1 cellular context compared by ENCODE assay signal in the genomic region with DNA sequence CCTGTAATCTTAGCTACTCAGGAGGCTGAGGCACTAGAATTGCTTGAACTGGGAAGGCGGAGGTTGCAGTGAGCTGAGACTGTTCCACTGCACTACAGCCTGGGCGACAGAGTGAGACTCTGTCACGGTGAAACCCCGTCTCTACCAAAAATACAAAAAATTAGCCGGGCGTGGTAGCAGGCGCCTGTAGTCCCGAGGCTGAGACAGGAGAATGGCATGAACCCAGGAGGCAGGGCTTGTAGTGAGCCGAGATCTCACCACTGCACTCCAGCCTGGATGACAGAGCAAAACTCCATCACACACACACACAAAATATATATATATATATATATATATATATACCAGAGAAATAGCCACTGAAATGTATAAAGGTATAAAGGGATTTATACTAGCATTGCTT. TPM values are rescaled to one million over a fixed set of nuclear protein-coding genes. Genes with fewer than 3 reads are reported as not detected.
"Had no signal": no experiment of that assay in that cellular context is flagged by ENCODE, and none has a peak within 500 bp of the region (broad histone marks: within the 10 kb centered on the region; RNA-seq: fewer than 3 reads in every experiment).

No MANE protein-coding gene starts in this region.

RNA-seq across cellular contexts. Expression of a gene that starts 19.5 kb away (rescaled TPM):
- total RNA-seq: OCI-LY7 had no signal
